ENCODE assay signal across 26 cellular contexts in the genomic region with DNA sequence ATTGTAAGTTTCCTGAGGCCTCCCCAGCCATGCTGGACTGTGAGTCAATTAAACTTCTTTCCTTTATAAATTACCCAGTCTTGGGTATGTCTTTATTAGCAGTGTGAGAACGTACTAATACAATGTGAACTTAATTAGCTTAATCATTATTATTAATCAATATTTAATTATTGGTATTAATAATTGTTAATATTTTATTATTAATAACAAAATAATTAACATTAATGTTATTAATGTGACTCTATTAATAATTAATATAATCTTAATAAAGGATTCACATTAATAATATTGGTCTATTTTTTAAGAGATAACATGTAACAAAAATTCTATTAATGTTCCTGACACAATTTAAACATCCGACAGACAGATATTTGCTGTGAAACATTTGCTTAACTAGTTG.
"Had no signal": no experiment of that assay in that cellular context is flagged by ENCODE, and none has a peak within 500 bp of the region (broad histone marks: within the 10 kb centered on the region; RNA-seq: fewer than 3 reads in every experiment).

No MANE protein-coding gene starts in this region.

- H3K27me3 Mint-ChIP-seq: stimulated activated naive B cell treated with anti-CD40 and anti-IgM and Interleukin-4, amounts not matched to agents 10 μg/mL and 1 μg/mL and 100 μg/mL, for 72 hours had no signal

- H3K9me3 ChIP-seq: left lung, right atrium auricular region, stomach, suprapubic skin, thoracic aorta, upper lobe of right lung had no signal

- H3K36me3 ChIP-seq: left lung, lower lobe of right lung, right atrium auricular region, right lobe of liver, stomach, suprapubic skin, thoracic aorta, tibial artery, upper lobe of right lung had no signal

- H3K4me1 ChIP-seq: left lung, lower lobe of right lung, parathyroid adenoma, right atrium auricular region, stomach, tibial artery, upper lobe of right lung had no signal

- H3K4me3 ChIP-seq: left lung, lower lobe of right lung, right atrium auricular region, right lobe of liver, stomach, suprapubic skin, thoracic aorta, tibial artery, upper lobe of right lung had no signal

- H3K9ac ChIP-seq: parathyroid adenoma had no signal

- H3K79me2 ChIP-seq: parathyroid adenoma had no signal

- H2AFZ ChIP-seq: parathyroid adenoma had no signal

- H3K27ac ChIP-seq: left lung, lower lobe of right lung, parathyroid adenoma, right atrium auricular region, right lobe of liver, stomach, suprapubic skin, thoracic aorta, tibial artery, upper lobe of right lung had no signal

- FAIRE-seq: keratinocyte had no signal

- ATAC-seq: left colon; left lung; lower lobe of right lung; naive thymus-derived CD8-positive, alpha-beta T cell; stimulated activated naive B cell treated with anti-CD40 and anti-IgM and Interleukin-4, amounts not matched to agents 10 μg/mL and 1 μg/mL and 100 μg/mL, for 72 hours; stimulated activated naive CD8-positive, alpha-beta T cell treated with anti-CD3 and anti-CD28 coated beads, Interleukin-15, Interleukin-2, amounts not matched to agents 100 U/mL and 50 U/mL, for 24 hours; upper lobe of right lung had no signal

- H3K27me3 ChIP-seq: left lung, right atrium auricular region, right lobe of liver, stomach, suprapubic skin, tibial artery, upper lobe of right lung had no signal

- H3K4me1 Mint-ChIP-seq: naive thymus-derived CD8-positive, alpha-beta T cell; nephron; neural crest cell; stimulated activated naive B cell treated with anti-CD40 and anti-IgM and Interleukin-4, amounts not matched to agents 10 μg/mL and 1 μg/mL and 100 μg/mL, for 72 hours had no signal

- H3K27ac Mint-ChIP-seq: naive thymus-derived CD8-positive, alpha-beta T cell; nephron; stimulated activated naive B cell treated with anti-CD40 and anti-IgM and Interleukin-4, amounts not matched to agents 10 μg/mL and 1 μg/mL and 100 μg/mL, for 72 hours had no signal

- H3K4me3 Mint-ChIP-seq: naive thymus-derived CD8-positive, alpha-beta T cell; nephron; neural crest cell; stimulated activated naive B cell treated with anti-CD40 and anti-IgM and Interleukin-4, amounts not matched to agents 10 μg/mL and 1 μg/mL and 100 μg/mL, for 72 hours had no signal

- H3K9me3 Mint-ChIP-seq: nephron, neural crest cell had no signal

- DNase-seq: hippocampal formation; left colon; left lung; lower lobe of right lung; mammary epithelial cell; mesenchymal stem cell; naive thymus-derived CD8-positive, alpha-beta T cell; nucleus accumbens; right lobe of liver; stimulated activated CD4-positive, alpha-beta T cell treated with anti-CD3 and anti-CD28 coated beads, Interleukin-12 subunit alpha, Interleukin-12 subunit beta, amount 100 ng/mL, for 4 hours; stimulated activated CD4-positive, alpha-beta T cell treated with anti-CD3 and anti-CD28 coated beads, Interleukin-15, amount 100 ng/mL, for 24 hours; stimulated activated CD4-positive, alpha-beta T cell treated with anti-CD3 and anti-CD28 coated beads, Interleukin-2, amount 100 ng/mL, for 24 hours; stimulated activated CD4-positive, alpha-beta T cell treated with anti-CD3 and anti-CD28 coated beads, Interleukin-4, amount 100 ng/mL, for 1 hour; stimulated activated naive B cell treated with anti-CD40 and anti-IgM and Interleukin-4, amounts not matched to agents 10 μg/mL and 1 μg/mL and 100 μg/mL, for 72 hours; stimulated activated naive CD8-positive, alpha-beta T cell treated with anti-CD3 and anti-CD28 coated beads, Interleukin-15, Interleukin-2, amounts not matched to agents 100 U/mL and 50 U/mL, for 24 hours; stomach; tibial artery; trophoblast cell; upper lobe of right lung had no signal
